ENCODE assay signal across 31 cellular contexts in the genomic region with DNA sequence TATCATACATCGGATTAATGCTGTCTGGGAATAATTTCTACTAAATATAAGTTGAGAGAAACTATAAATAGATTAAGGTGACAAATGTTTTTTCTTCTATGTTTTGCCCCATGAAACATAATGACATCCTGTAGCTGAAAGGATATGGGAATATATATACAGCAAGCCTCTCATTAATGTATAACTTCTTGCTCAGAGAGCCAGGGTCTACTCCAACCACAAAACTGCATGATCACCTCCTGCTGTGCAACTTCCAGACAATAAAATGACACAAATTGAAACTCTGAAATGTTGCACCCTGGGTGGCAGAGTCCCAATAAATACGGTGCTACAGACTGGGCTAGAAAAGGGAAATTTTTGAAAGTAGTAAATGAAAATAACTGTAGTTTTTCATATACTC.
DNase-seq lines count a peak whose midpoint lies in the region; ATAC-seq and TF ChIP-seq lines count a peak whose summit lies in the region.
"Had no signal": no experiment of that assay in that cellular context is flagged by ENCODE, and none has a peak within 500 bp of the region (broad histone marks: within the 10 kb centered on the region; RNA-seq: fewer than 3 reads in every experiment).

No MANE protein-coding gene starts in this region.

- H2BK12ac ChIP-seq in mesenchymal stem cell (ENCODE audit: low read length in 2 of 2) = no peak overlapping the region

- no peak for TF ChIP-seq POLR2A in GM18505 (IDR thresholded peaks at IDR 0.05; ENCODE audit: borderline replicate concordance, extremely low read depth, insufficient read depth, insufficient read length)

- no peak overlapping the region for H3K23ac ChIP-seq in mesenchymal stem cell (ENCODE audit: low read length in 2 of 2)

- H2AFZ ChIP-seq in mesenchymal stem cell (ENCODE audit: low read depth, low read length) = no peak overlapping the region
- H2AFZ ChIP-seq: neural progenitor cell had no signal

- peaks cover 1% of the 10 kb centered on the region for H3K4me1 ChIP-seq in mesenchymal stem cell (ENCODE audit: control insufficient read depth, insufficient read depth, low read depth, low read length)
- H3K4me1 ChIP-seq: neural progenitor cell, Peyer's patch, sigmoid colon, SJSA1, stomach, tibial nerve had no signal

- no peak overlapping the region for H3K4ac ChIP-seq in mesenchymal stem cell (ENCODE audit: low read depth in 1 of 2, low read length in 2 of 2)

- DNase-seq in HK-2 (ENCODE audit: unreplicated experiment) (peak; percentile 30), mesenchymal stem cell (no peak)
- DNase-seq: activated CD4-positive, alpha-beta memory T cell treated with anti-CD3 and anti-CD28 coated beads, Interleukin-2, amount 10 ng/mL, durations not matched to agents 7 days and 5 days; activated effector memory CD4-positive, alpha-beta T cell treated with Interleukin-2 at 50 U/mL for 16 hours; activated naive CD8-positive, alpha-beta T cell treated with anti-CD3 and anti-CD28 coated beads, Interleukin-2, amount 50 U/mL, for 24 hours; CD8-positive, alpha-beta T cell; cerebellar nuclear complex; DND-41; dorsolateral prefrontal cortex; H7; kidney; NCI-H1048; NCI-H1694 treated with DMSO at 0.1 percent for 48 hours; NCI-H2171; NCI-H510A treated with DMSO at 0.1 percent for 48 hours; Peyer's patch; posterior cingulate gyrus; sigmoid colon; stimulated activated CD4-positive, alpha-beta T cell treated with anti-CD3 and anti-CD28 coated beads, Interleukin-15, amount 100 ng/mL, for 24 hours; stomach; T-helper 1 cell had no signal

- H2BK120ac ChIP-seq in mesenchymal stem cell (ENCODE audit: low read depth, low read length) = no peak overlapping the region

- H2BK5ac ChIP-seq in mesenchymal stem cell (ENCODE audit: low read depth, low read length, poor library complexity, severe bottlenecking) = no peak overlapping the region

- H3K9ac ChIP-seq in mesenchymal stem cell (ENCODE audit: low read length) = no peak overlapping the region
- H3K9ac ChIP-seq: neural progenitor cell had no signal

- H4K91ac ChIP-seq in mesenchymal stem cell (ENCODE audit: low read length) = no peak overlapping the region

- no peaks in the 10 kb centered on the region for H3K79me1 ChIP-seq in mesenchymal stem cell (replicated peaks; ENCODE audit: low read length, poor library complexity, severe bottlenecking)

- no peak overlapping the region for H3K4me2 ChIP-seq in mesenchymal stem cell (ENCODE audit: low read length, poor library complexity, severe bottlenecking)
- H3K4me2 ChIP-seq: neural progenitor cell had no signal

- H2BK15ac ChIP-seq in mesenchymal stem cell (ENCODE audit: low read depth, poor library complexity, severe bottlenecking) = no peak overlapping the region

- H3K27ac ChIP-seq in mesenchymal stem cell (ENCODE audit: low read length, poor library complexity, severe bottlenecking) = peak overlapping the region; percentile 59
- H3K27ac ChIP-seq: dorsolateral prefrontal cortex, neural progenitor cell, Peyer's patch, sigmoid colon, SJSA1, stomach, tibial nerve had no signal

- H3K18ac ChIP-seq in mesenchymal stem cell (ENCODE audit: low read depth in 1 of 2, low read length in 2 of 2) = no peak overlapping the region

- no CpG with 5 or more reads among the region's 2 CpGs for whole genome bisulfite sequencing in mesenchymal stem cell

- no peak overlapping the region for H3K4me3 ChIP-seq in mesenchymal stem cell (ENCODE audit: insufficient read depth in 1 of 2, low read depth in 1 of 2, low read length in 2 of 2)
- H3K4me3 ChIP-seq: dorsolateral prefrontal cortex, neural progenitor cell, Peyer's patch, sigmoid colon, SJSA1, stomach, tibial nerve had no signal

- no peak overlapping the region for H4K8ac ChIP-seq in mesenchymal stem cell (ENCODE audit: low read length)

- ATAC-seq in GM18870 (IDR thresholded peaks at IDR 0.05; ENCODE audit: unreplicated experiment) (peak; percentile 53), GM21619 (IDR thresholded peaks at IDR 0.05; ENCODE audit: unreplicated experiment) (peak; percentile 83), GM18505 (IDR thresholded peaks at IDR 0.05; ENCODE audit: unreplicated experiment) (no peak), HG03439 (IDR thresholded peaks at IDR 0.05; ENCODE audit: unreplicated experiment) (no peak), HG02970 (IDR thresholded peaks at IDR 0.05; ENCODE audit: low FRiP score, unreplicated experiment) (no peak)
- ATAC-seq: activated CD4-positive, CD25-positive, alpha-beta regulatory T cell treated with anti-CD3 and anti-CD28 coated beads, Interleukin-2, amount 50 U/mL, for 24 hours; activated naive CD8-positive, alpha-beta T cell treated with anti-CD3 and anti-CD28 coated beads, Interleukin-2, amount 50 U/mL, for 24 hours; CD8-positive, alpha-beta T cell; HepG2 had no signal

- H3K14ac ChIP-seq in mesenchymal stem cell (ENCODE audit: low read length in 2 of 2) = no peak overlapping the region

- no peaks in the 10 kb centered on the region for H3K27me3 ChIP-seq in mesenchymal stem cell (ENCODE audit: control insufficient read depth in 1 of 2, insufficient read depth in 1 of 2, low read length in 2 of 2)
- H3K27me3 ChIP-seq: dorsolateral prefrontal cortex, neural progenitor cell, Peyer's patch, sigmoid colon, SJSA1, stomach, tibial nerve had no signal

- H3K36me3 ChIP-seq in mesenchymal stem cell (ENCODE audit: control insufficient read depth in 1 of 2, insufficient read depth in 2 of 2, low read depth in 1 of 2, low read length in 2 of 2) = no peaks in the 10 kb centered on the region
- H3K36me3 ChIP-seq: neural progenitor cell, Peyer's patch, sigmoid colon, SJSA1, stomach, tibial nerve had no signal

- H2AK5ac ChIP-seq in mesenchymal stem cell (ENCODE audit: low read length, severe bottlenecking) = no peak overlapping the region

- no peaks in the 10 kb centered on the region for H3K9me3 ChIP-seq in mesenchymal stem cell (ENCODE audit: control insufficient read depth, low read length)
- H3K9me3 ChIP-seq: Peyer's patch, sigmoid colon, SJSA1, stomach, tibial nerve had no signal

Comparison
In these comparisons a context has a peak if more than half of its experiments do, and no peak if none do; other contexts are left out.
1. ATAC-seq: peak in GM18870 (single experiment) and GM21619 (single experiment); none in GM18505 (single experiment), HG03439 (single experiment) and HG02970 (single experiment).